Comparison of ENCODE assay signal across 23 cellular contexts in the genomic region with DNA sequence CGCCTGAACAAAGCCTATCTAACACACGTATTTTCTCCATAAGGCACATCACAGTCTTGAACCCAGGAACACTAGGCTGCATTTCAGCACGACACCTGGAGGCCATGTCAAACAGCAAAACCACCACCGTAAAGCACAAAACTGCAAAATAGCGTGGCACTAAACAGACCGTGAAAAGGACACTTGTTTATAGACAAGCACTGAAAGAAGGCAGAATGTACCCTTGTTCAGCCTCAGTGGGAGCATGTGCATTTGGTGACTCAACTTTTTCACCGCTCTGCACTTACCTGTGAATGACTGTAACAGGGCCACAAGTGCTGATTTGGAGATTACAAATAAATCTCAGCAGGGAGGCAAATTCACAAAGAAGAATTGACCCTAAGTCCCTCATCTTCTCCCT.
"Had no signal": no experiment of that assay in that cellular context is flagged by ENCODE, and none has a peak within 500 bp of the region (broad histone marks: within the 10 kb centered on the region; RNA-seq: fewer than 3 reads in every experiment).

No MANE protein-coding gene starts in this region.

- H3K36me3 Mint-ChIP-seq: natural killer cell treated with Interleukin-12 subunit alpha and Interleukin-12 subunit beta and Interleukin-15 and Interleukin-18, amount 100 ng/mL, for 72 hours had no signal

- H3K9ac ChIP-seq: parathyroid adenoma had no signal

- ATAC-seq: foreskin keratinocyte; gastroesophageal sphincter; left lobe of liver; natural killer cell treated with Interleukin-12 subunit alpha and Interleukin-12 subunit beta and Interleukin-15 and Interleukin-18, amount 100 ng/mL, for 72 hours; right lobe of liver had no signal

- DNase-seq: colonic mucosa; effector CD8-positive, alpha-beta T cell; foreskin keratinocyte; glutamatergic neuron; mesendoderm; right lobe of liver; small intestine; stimulated activated CD4-positive, alpha-beta T cell treated with anti-CD3 and anti-CD28 coated beads, Interleukin-12 subunit alpha, Interleukin-12 subunit beta, amount 100 ng/mL, for 4 hours; stimulated activated CD4-positive, alpha-beta T cell treated with anti-CD3 and anti-CD28 coated beads, Interleukin-1b, Interleukin-23, amount 100 ng/mL, for 48 hours; stimulated activated CD4-positive, alpha-beta T cell treated with anti-CD3 and anti-CD28 coated beads, Interleukin-4, amount 100 ng/mL, for 1 hour; stimulated activated CD8-positive, alpha-beta memory T cell treated with anti-CD3 and anti-CD28 coated beads, Interleukin-4, amount 100 ng/mL, for 48 hours; stimulated activated naive CD4-positive, alpha-beta T cell treated with Interleukin-2 at 50 U/mL for 16 hours; stomach; thyroid gland; trophoblast cell had no signal

- H3K27ac ChIP-seq: colonic mucosa, esophagus muscularis mucosa, foreskin keratinocyte, gastroesophageal sphincter, parathyroid adenoma, right lobe of liver, stomach, thyroid gland had no signal

- H3K9me3 Mint-ChIP-seq: dendritic cell treated with granulocyte-macrophage colony-stimulating factor and Interleukin-4, amounts not matched to agents 40 ng/mL and 50 ng/mL, for 4 days; natural killer cell treated with Interleukin-12 subunit alpha and Interleukin-12 subunit beta and Interleukin-15 and Interleukin-18, amount 100 ng/mL, for 72 hours had no signal

- H3K27me3 ChIP-seq: colonic mucosa, right lobe of liver, thyroid gland had no signal

- H3K79me2 ChIP-seq: parathyroid adenoma had no signal

- H3K4me3 ChIP-seq: colonic mucosa, esophagus muscularis mucosa, gastroesophageal sphincter, right lobe of liver, stomach, thyroid gland had no signal

- H3K4me1 ChIP-seq: colonic mucosa, esophagus muscularis mucosa, foreskin keratinocyte, gastroesophageal sphincter, parathyroid adenoma, right lobe of liver, stomach, thyroid gland had no signal

- H2AFZ ChIP-seq: parathyroid adenoma had no signal

- H3K36me3 ChIP-seq: colonic mucosa, esophagus muscularis mucosa, gastroesophageal sphincter, right lobe of liver, stomach, thyroid gland had no signal

- H3K4me3 Mint-ChIP-seq: dendritic cell treated with granulocyte-macrophage colony-stimulating factor and Interleukin-4, amounts not matched to agents 40 ng/mL and 50 ng/mL, for 4 days; natural killer cell treated with Interleukin-12 subunit alpha and Interleukin-12 subunit beta and Interleukin-15 and Interleukin-18, amount 100 ng/mL, for 72 hours; neural crest cell had no signal

- H3K9me3 ChIP-seq: colonic mucosa, gastroesophageal sphincter, right lobe of liver, stomach, thyroid gland had no signal

- H3K27ac Mint-ChIP-seq: dendritic cell treated with granulocyte-macrophage colony-stimulating factor and Interleukin-4, amounts not matched to agents 40 ng/mL and 50 ng/mL, for 4 days; natural killer cell treated with Interleukin-12 subunit alpha and Interleukin-12 subunit beta and Interleukin-15 and Interleukin-18, amount 100 ng/mL, for 72 hours; progenitor cell of endocrine pancreas had no signal
